In the genomic region with DNA sequence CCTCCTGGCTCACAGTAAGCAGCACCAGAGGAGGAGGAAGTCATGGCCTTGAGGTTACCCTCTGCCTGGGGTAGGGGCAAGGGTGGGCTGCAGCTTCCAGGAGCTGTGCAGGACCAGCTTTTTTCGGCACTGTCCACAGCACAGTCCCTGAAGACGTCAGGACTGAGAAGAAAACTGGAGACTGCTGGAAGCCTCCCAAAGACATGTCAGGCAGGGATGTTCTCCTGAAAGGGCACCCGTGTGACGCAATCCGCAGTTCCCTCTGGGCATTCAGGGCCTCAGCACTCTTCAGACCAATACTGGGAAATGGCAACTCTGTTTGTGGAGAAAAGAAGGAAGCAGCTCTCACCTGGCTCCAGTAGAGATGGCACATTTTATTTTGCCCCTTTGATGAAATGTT, we compare ENCODE assay signal across 22 cellular contexts.
DNase-seq lines count a peak whose midpoint lies in the region; ATAC-seq and TF ChIP-seq lines count a peak whose summit lies in the region.
"Had no signal": no experiment of that assay in that cellular context is flagged by ENCODE, and none has a peak within 500 bp of the region (broad histone marks: within the 10 kb centered on the region; RNA-seq: fewer than 3 reads in every experiment).

No MANE protein-coding gene starts in this region.

- no peaks in the 10 kb centered on the region for H3K27me3 ChIP-seq in right atrium auricular region
- H3K27me3 ChIP-seq in adrenal gland: no peaks in the 10 kb centered on the region
- H3K27me3 ChIP-seq in CD8-positive, alpha-beta T cell (ENCODE audit: insufficient read depth, low read length): no peaks in the 10 kb centered on the region
- H3K27me3 ChIP-seq: colonic mucosa had no signal

- no peak for TF ChIP-seq CTCF in right atrium auricular region (IDR thresholded peaks at IDR 0.05)
- no peak for TF ChIP-seq CTCF in adrenal gland (IDR thresholded peaks at IDR 0.05)
- TF ChIP-seq CTCF in CD8-positive, alpha-beta T cell (IDR thresholded peaks at IDR 0.05): no peak

- H3K4me3 ChIP-seq in right atrium auricular region: no peak overlapping the region
- no peak overlapping the region for H3K4me3 ChIP-seq in adrenal gland
- no peak overlapping the region for H3K4me3 ChIP-seq in CD8-positive, alpha-beta T cell (ENCODE audit: low read depth, low read length)
- H3K4me3 ChIP-seq: colonic mucosa, SJCRH30 had no signal

- no peak overlapping the region for H3K4me3 Mint-ChIP-seq in stimulated activated naive CD8-positive, alpha-beta T cell treated with anti-CD3 and anti-CD28 coated beads, Interleukin-15, amount 100 ng/mL, for 72 hours
- no peak overlapping the region for H3K4me3 Mint-ChIP-seq in CD8-positive, alpha-beta T cell
- H3K4me3 Mint-ChIP-seq: CD4-positive, alpha-beta memory T cell; memory B cell; nephron had no signal

- H3K36me3 Mint-ChIP-seq in CD8-positive, alpha-beta T cell: no peaks in the 10 kb centered on the region
- H3K36me3 Mint-ChIP-seq: CD4-positive, alpha-beta memory T cell; memory B cell had no signal

- TF ChIP-seq POLR2A in adrenal gland (IDR thresholded peaks at IDR 0.05): no peak

- no peaks in the 10 kb centered on the region for H3K27me3 Mint-ChIP-seq in stimulated activated naive CD8-positive, alpha-beta T cell treated with anti-CD3 and anti-CD28 coated beads, Interleukin-15, amount 100 ng/mL, for 72 hours
- H3K27me3 Mint-ChIP-seq in CD8-positive, alpha-beta T cell (ENCODE audit: low read depth): no peaks in the 10 kb centered on the region
- H3K27me3 Mint-ChIP-seq: CD4-positive, alpha-beta memory T cell had no signal

- H3K4me1 Mint-ChIP-seq in stimulated activated naive CD8-positive, alpha-beta T cell treated with anti-CD3 and anti-CD28 coated beads, Interleukin-15, amount 100 ng/mL, for 72 hours: peaks cover 18% of the 10 kb centered on the region
- H3K4me1 Mint-ChIP-seq in CD8-positive, alpha-beta T cell (ENCODE audit: low read depth): no peaks in the 10 kb centered on the region
- H3K4me1 Mint-ChIP-seq: nephron had no signal

- intact Hi-C loops in Right ventricle myocardium superior (cut with DNase I) (no loop called here), adrenal gland (cut with DNase I) (no loop called here)
- intact Hi-C loops in CD8-positive, alpha-beta T cell (cut with DNase I, micrococcal nuclease): no loop called here

- H3K4me1 ChIP-seq in right atrium auricular region (no peaks in the 10 kb centered on the region), adrenal gland (replicated peaks in 1 of 2) (no peaks in the 10 kb centered on the region)
- H3K4me1 ChIP-seq in CD8-positive, alpha-beta T cell (ENCODE audit: insufficient read depth, low read length): peaks cover 13% of the 10 kb centered on the region
- H3K4me1 ChIP-seq: colonic mucosa, SJCRH30 had no signal

- H3K9me3 ChIP-seq in right atrium auricular region: no peaks in the 10 kb centered on the region
- H3K9me3 ChIP-seq in adrenal gland (replicated peaks in 1 of 3): no peaks in the 10 kb centered on the region
- no peaks in the 10 kb centered on the region for H3K9me3 ChIP-seq in CD8-positive, alpha-beta T cell (ENCODE audit: low read length)
- H3K9me3 ChIP-seq: colonic mucosa, SJCRH30 had no signal

- H3K27ac Mint-ChIP-seq in stimulated activated naive CD8-positive, alpha-beta T cell treated with anti-CD3 and anti-CD28 coated beads, Interleukin-15, amount 100 ng/mL, for 72 hours: no peak overlapping the region
- H3K27ac Mint-ChIP-seq in CD8-positive, alpha-beta T cell: no peak overlapping the region
- H3K27ac Mint-ChIP-seq: memory B cell, nephron had no signal

- H3K27ac ChIP-seq in right atrium auricular region (no peak overlapping the region), adrenal gland (no peak overlapping the region)
- no peak overlapping the region for H3K27ac ChIP-seq in CD8-positive, alpha-beta T cell (ENCODE audit: low read depth, low read length)
- H3K27ac ChIP-seq: colonic mucosa, SJCRH30 had no signal

- H3K36me3 ChIP-seq in right atrium auricular region: no peaks in the 10 kb centered on the region
- H3K36me3 ChIP-seq in adrenal gland (replicated peaks in 1 of 2): no peaks in the 10 kb centered on the region
- no peaks in the 10 kb centered on the region for H3K36me3 ChIP-seq in CD8-positive, alpha-beta T cell (ENCODE audit: insufficient read depth, low read length)
- H3K36me3 ChIP-seq: colonic mucosa, SJCRH30 had no signal

- H3K9me3 Mint-ChIP-seq in stimulated activated naive CD8-positive, alpha-beta T cell treated with anti-CD3 and anti-CD28 coated beads, Interleukin-15, amount 100 ng/mL, for 72 hours: no peaks in the 10 kb centered on the region
- no peaks in the 10 kb centered on the region for H3K9me3 Mint-ChIP-seq in CD8-positive, alpha-beta T cell
- H3K9me3 Mint-ChIP-seq: CD4-positive, alpha-beta memory T cell; memory B cell; nephron had no signal

- DNase-seq in Right ventricle myocardium superior: peak; percentile 47
- no peak for DNase-seq in right atrium auricular region (ENCODE audit: low spot score)
- peak in 6 of 7 donors; percentile 29 to 65 (median 56) for DNase-seq in adrenal gland
- DNase-seq in foreskin melanocyte: peak; percentile 12
- DNase-seq in stimulated activated naive CD8-positive, alpha-beta T cell treated with anti-CD3 and anti-CD28 coated beads, Interleukin-15, amount 100 ng/mL, for 72 hours: no peak
- no peak for DNase-seq in GF-D8 (lab: John Stamatoyannopoulos, UW)
- no peak for DNase-seq in NCI-H2196 (lab: John Stamatoyannopoulos, UW; ENCODE audit: unreplicated experiment)
- no peak for DNase-seq in CD8-positive, alpha-beta T cell
- DNase-seq: ACHN; activated CD4-positive, alpha-beta T cell treated with anti-CD3 and anti-CD28 coated beads for 1 hour; activated CD8-positive, alpha-beta memory T cell treated with anti-CD3 and anti-CD28 coated beads, Interleukin-2, amount 50 U/mL, for 48 hours; activated gamma-delta T cell treated with Interleukin-2 at 50 U/mL for 16 hours; CD4-positive, alpha-beta memory T cell; colonic mucosa; DMS79 treated with DMSO at 0.1 percent for 48 hours; glutamatergic neuron; NCI-H1694; NCI-H446; SJCRH30 had no signal

- no peak for ATAC-seq in Right ventricle myocardium superior (ENCODE audit: poor library complexity)
- peak; percentile 26 for ATAC-seq in stimulated activated naive CD8-positive, alpha-beta T cell treated with anti-CD3 and anti-CD28 coated beads, Interleukin-15, amount 100 ng/mL, for 72 hours
- no peak for ATAC-seq in CD8-positive, alpha-beta T cell
- ATAC-seq: HCT116 had no signal

- WGBS in adrenal gland, 4 donors: 44 to 69% (median 62%) methylated on average over 4 to 5 of the region's 5 CpGs

- CTCF ChIA-PET in CD8-positive, alpha-beta T cell (lab: Charles Lee): interaction anchor here (0.8 to 11.9 kb wide), 4 partner anchors 28 to 213 kb away, joined by 3 to 263 read pairs (median 9); no protein-coding TSS in a partner anchor

- POLR2A ChIA-PET in CD8-positive, alpha-beta T cell (lab: Charles Lee): no interaction called here

Comparison
In these comparisons a context has a peak if more than half of its experiments do, and no peak if none do; other contexts are left out.
1. DNase-seq: peak in Right ventricle myocardium superior (single experiment), adrenal gland (6 of 7) and foreskin melanocyte (single experiment); none in right atrium auricular region (single experiment), stimulated activated naive CD8-positive, alpha-beta T cell treated with anti-CD3 and anti-CD28 coated beads, Interleukin-15, amount 100 ng/mL, for 72 hours (0 of 2), GF-D8 (single experiment), NCI-H2196 (single experiment) and CD8-positive, alpha-beta T cell (0 of 7).